Comparison of ENCODE assay signal across 8 cellular contexts in the genomic region with DNA sequence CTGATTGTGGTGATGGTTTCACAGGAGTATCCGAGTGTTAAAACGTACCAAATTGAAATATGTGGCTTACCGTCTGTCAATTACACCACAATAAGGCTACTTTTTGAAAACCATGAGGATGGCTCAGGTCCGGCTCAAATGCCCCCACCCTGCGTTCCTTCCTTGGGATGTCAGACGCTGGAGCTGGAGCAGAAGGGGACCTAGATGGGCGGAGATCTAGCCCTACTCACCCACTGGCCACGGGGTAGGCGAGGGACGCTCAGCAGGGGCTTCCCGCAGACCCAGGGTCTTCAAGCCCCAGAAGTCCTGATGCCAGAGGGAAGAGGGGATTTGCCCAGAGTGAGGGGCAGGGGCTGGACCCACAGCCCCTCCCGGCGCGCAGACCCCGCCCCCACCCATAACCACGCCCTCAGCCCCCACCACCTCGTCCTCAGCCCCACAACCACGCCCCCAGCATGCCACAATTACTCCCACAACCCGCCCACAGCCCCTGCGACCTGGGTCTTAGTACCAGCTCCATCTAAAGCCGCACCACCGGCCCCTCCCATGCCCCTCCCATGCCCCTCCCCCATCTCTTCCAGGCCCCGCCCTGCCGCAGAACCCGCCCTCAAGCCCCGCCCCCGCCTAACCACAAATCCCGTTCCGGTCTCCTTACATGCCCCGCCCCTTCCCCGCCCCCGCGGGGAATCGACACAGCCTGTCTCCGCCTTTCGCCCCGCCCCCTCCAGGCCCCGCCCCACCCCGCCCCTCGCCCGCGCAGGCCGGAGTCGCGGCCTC. TPM values are rescaled to one million over a fixed set of nuclear protein-coding genes. Genes with fewer than 3 reads are reported as not detected.
A peak's percentile ranks its signal among the peaks of the same experiment; 100 is the strongest.
DNase-seq lines count a peak whose midpoint lies in the region; ATAC-seq lines count a peak whose summit lies in the region.

A gene with protein sequence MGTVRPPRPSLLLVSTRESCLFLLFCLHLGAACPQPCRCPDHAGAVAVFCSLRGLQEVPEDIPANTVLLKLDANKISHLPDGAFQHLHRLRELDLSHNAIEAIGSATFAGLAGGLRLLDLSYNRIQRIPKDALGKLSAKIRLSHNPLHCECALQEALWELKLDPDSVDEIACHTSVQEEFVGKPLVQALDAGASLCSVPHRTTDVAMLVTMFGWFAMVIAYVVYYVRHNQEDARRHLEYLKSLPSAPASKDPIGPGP (plus strand): TSS at position 764 of the 777 bp plus-strand sequence. CDS start 1,135 bp downstream, outside the sequence.

- H3K36me3 ChIP-seq in GM23248 (ENCODE audit: low read depth) = no peaks in the 10 kb centered on the region

- H4K20me1 ChIP-seq in GM23248 (ENCODE audit: insufficient read depth) = no peaks in the 10 kb centered on the region

- peak within 1 kb of the TSS; percentile 73 to 90 (median 79) for H3K4me3 Mint-ChIP-seq in naive B cell

- H3K9me3 Mint-ChIP-seq in naive B cell = peaks cover 0 to 24% (median 5%) of the 10 kb centered on the region in 7 donors

- no peaks in the 10 kb centered on the region for H3K79me2 ChIP-seq in GM23248 (ENCODE audit: insufficient read depth)

- peak within 1 kb of the TSS; percentile 51 for H3K9ac ChIP-seq in GM23248

- peaks cover 0 to 15% (median 13%) of the 10 kb centered on the region in 3 donors for H3K27me3 Mint-ChIP-seq in naive B cell

- H3K27ac Mint-ChIP-seq in naive B cell = peak within 1 kb of the TSS in 3 of 6 donors; percentile 23 to 74 (median 28)

- H3F3A ChIP-seq in GM23248 (ENCODE audit: insufficient read depth) = peaks cover 11% of the 10 kb centered on the region; the same call in 1 of the 2 replicates

- peak within 1 kb of the TSS; percentile 73 for H3K4me3 ChIP-seq in GM23248

- no peaks in the 10 kb centered on the region for H3K4me1 ChIP-seq in GM23248 (ENCODE audit: insufficient read depth)

- H3K4me1 Mint-ChIP-seq in naive B cell = peaks cover 0 to 11% (median 6%) of the 10 kb centered on the region in 3 donors

- ATAC-seq in esophagus mucosa = peak; percentile 79
- peak; percentile 78 to 79 for ATAC-seq in naive B cell (ENCODE audit: low read depth in 2 of 2)
- ATAC-seq in HG02571 (IDR thresholded peaks at IDR 0.05; ENCODE audit: unreplicated experiment) = no peak

- no peak within 1 kb of the TSS for H3K27ac ChIP-seq in GM23248

- H3K9me3 ChIP-seq in GM23248 (ENCODE audit: low read depth) = no peaks in the 10 kb centered on the region

- no peaks in the 10 kb centered on the region for H3K9me2 ChIP-seq in GM23248 (ENCODE audit: insufficient read depth)

- H3K4me2 ChIP-seq in GM23248 (ENCODE audit: unreplicated experiment) = peak within 1 kb of the TSS; percentile 81

- 8% methylated on average over 25 to 45 of the region's 45 CpGs for WGBS in GM23248 (ENCODE audit: low coverage in 1 of 2, low lambda C conversion rate in 2 of 2, missing lambda C conversion rate in 2 of 2), 2 experiments

- peak; percentile 88 for DNase-seq in AG08396 (ENCODE audit: low spot score)
- peak; percentile 83 for DNase-seq in GM23248
- DNase-seq in NCI-H524 treated with DMSO at 0.1 percent for 48 hours (lab: John Stamatoyannopoulos, UW) = peak; percentile 16
- DNase-seq in activated T-cell treated with anti-CD3 and anti-CD28 coated beads for 24 hours (ENCODE audit: low read depth) = peak; percentile 73
- peak; percentile 75 for DNase-seq in naive B cell
- peak; percentile 70 to 74 for DNase-seq in stimulated activated CD8-positive, alpha-beta memory T cell treated with anti-CD3 and anti-CD28 coated beads, Interleukin-7, amount 100 ng/mL, for 4 hours (ENCODE audit: low read depth in 2 of 2)

- peak within 1 kb of the TSS; percentile 63 for H2AFZ ChIP-seq in GM23248

- H3K27me3 ChIP-seq in GM23248 (replicated peaks; ENCODE audit: insufficient read depth) = peaks cover 4% of the 10 kb centered on the region

- in situ Hi-C loops in GM23248 (cut with MboI) = no loop called here

- H3K36me3 Mint-ChIP-seq in naive B cell = no peaks in the 10 kb centered on the region

RNA-seq across cellular contexts. Expression of the gene that starts here (rescaled TPM):
- 0.32 and 0.38 TPM in 2 replicates for total RNA-seq in GM23248 (2014; rRNA removed; shearing (Covaris generic))
- polyA plus RNA-seq in GM23248 (2016; fragmentation: Nextera tagmentation; extraction: Ambion mirVana) = 0.28 and 0.29 TPM in 2 replicates
- 0.72 TPM for total RNA-seq in esophagus mucosa
- 1 to 10 TPM in 1 of 6 donors, under 1 TPM in 5; 0.12 to 2.0 (median 0.64) TPM for polyA plus RNA-seq in naive B cell (ENCODE audit: low read depth in 6 of 6)

Comparison
In these comparisons a context has a peak if more than half of its experiments do, and no peak if none do; other contexts are left out.
1. Peak in DNase-seq, H3K4me3 ChIP-seq, H3K9ac ChIP-seq and H3K4me2 ChIP-seq in GM23248; RNA of the gene not detected or under 1 TPM.
2. Peak in ATAC-seq in esophagus mucosa; RNA of the gene not detected or under 1 TPM.
3. DNase-seq: peak in every context shown above with its lines; median percentile 88 in AG08396; 83 in GM23248; 75 in naive B cell; 73 in activated T-cell treated with anti-CD3 and anti-CD28 coated beads for 24 hours; 72 in stimulated activated CD8-positive, alpha-beta memory T cell treated with anti-CD3 and anti-CD28 coated beads, Interleukin-7, amount 100 ng/mL, for 4 hours; 16 in NCI-H524 treated with DMSO at 0.1 percent for 48 hours.